In the genomic region with DNA sequence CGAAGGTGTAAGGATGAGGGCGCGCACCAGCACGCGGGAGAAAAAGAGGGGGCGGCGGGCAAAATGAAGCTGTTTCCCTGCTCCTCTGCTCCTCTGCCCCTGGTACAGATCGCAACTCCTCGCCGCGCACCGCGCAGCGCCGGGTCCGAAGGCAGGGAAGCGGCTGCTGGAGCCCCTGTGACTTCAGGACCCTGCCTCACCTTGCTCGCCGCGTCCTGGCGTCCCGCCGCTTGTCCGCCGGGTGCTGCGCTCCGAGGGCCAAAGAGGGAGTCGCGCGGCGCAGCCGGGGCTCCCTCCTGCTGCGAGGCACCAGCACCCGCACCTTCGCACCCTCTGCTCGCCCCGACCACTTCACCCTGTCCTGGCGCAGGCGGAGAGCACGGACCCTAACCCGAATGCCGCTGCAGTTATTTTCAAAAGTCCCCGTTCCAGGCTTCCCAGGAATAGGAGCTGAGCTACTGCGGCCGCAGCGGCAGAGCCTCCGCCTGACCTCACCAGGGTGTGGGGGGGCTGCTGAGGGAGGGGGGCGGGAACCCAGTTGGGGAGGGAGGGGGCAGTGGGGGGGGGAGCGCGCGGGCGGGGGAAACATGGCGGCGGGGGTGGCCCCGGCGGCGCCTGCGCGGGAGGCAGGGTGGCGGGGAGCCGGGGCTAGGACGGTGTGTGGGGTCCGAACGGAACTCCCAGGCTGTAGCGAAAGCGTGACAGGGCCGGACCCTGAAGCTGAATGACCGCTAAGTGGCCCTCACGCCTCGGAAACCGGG, we compare ENCODE assay signal across 8 cellular contexts. TPM values are rescaled to one million over a fixed set of nuclear protein-coding genes. Genes with fewer than 3 reads are reported as not detected.
A peak's percentile ranks its signal among the peaks of the same experiment; 100 is the strongest.
DNase-seq lines count a peak whose midpoint lies in the region; ATAC-seq and TF ChIP-seq lines count a peak whose summit lies in the region.

A gene with protein sequence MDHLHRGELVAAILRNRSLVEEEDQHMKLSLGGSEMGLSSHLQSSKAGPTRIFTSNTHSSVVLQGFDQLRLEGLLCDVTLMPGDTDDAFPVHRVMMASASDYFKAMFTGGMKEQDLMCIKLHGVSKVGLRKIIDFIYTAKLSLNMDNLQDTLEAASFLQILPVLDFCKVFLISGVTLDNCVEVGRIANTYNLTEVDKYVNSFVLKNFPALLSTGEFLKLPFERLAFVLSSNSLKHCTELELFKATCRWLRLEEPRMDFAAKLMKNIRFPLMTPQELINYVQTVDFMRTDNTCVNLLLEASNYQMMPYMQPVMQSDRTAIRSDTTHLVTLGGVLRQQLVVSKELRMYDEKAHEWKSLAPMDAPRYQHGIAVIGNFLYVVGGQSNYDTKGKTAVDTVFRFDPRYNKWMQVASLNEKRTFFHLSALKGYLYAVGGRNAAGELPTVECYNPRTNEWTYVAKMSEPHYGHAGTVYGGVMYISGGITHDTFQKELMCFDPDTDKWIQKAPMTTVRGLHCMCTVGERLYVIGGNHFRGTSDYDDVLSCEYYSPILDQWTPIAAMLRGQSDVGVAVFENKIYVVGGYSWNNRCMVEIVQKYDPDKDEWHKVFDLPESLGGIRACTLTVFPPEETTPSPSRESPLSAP (minus strand): TSS at position 503 of the 761 bp plus-strand sequence. CDS start 88,337 bp downstream, outside the sequence.

- 8% methylated on average over 32 of the region's 71 CpGs for WGBS in SK-N-SH (ENCODE audit: low lambda C conversion rate)

- H3K79me2 ChIP-seq in SK-N-SH (ENCODE audit: insufficient read depth): peaks cover 50% of the 10 kb centered on the region

- H3K4me1 ChIP-seq in SK-N-SH (ENCODE audit: control insufficient read depth in 1 of 2, insufficient read depth in 2 of 2, low read depth in 1 of 2, low read length in 1 of 2): peaks cover 0 to 5% of the 10 kb centered on the region in 2 experiments; a peak in 2 of 4 replicates

- no peak for TF ChIP-seq EP300 in SK-N-SH (IDR thresholded peaks at IDR 0.05; ENCODE audit: borderline replicate concordance in 1 of 2, low read depth in 1 of 2, low read length in 1 of 2)

- H3K9me3 ChIP-seq in SK-N-SH: no peaks in the 10 kb centered on the region

- H3K27ac ChIP-seq in C4-2B (peak within 1 kb of the TSS; percentile 69), SK-N-SH (ENCODE audit: low read depth in 2 of 2, low read length in 1 of 2) (peak within 1 kb of the TSS; percentile 78 to 94)

- peak within 1 kb of the TSS; percentile 68 for H3K4me2 ChIP-seq in SK-N-SH

- no peak for TF ChIP-seq CTCF in C4-2B (conservative IDR thresholded peaks at IDR 0.05)
- no peak for TF ChIP-seq CTCF in SK-N-SH (IDR thresholded peaks at IDR 0.05)

- DNase-seq in SK-N-SH: peak; percentile 92
- peak; percentile 56 for DNase-seq in dermis blood vessel endothelial cell
- DNase-seq in left kidney (ENCODE audit: low read depth, low spot score): peak; percentile 81
- DNase-seq in stimulated activated CD4-positive, alpha-beta T cell treated with anti-CD3 and anti-CD28 coated beads, Interleukin-1b, Interleukin-23, amount 100 ng/mL, for 48 hours: peak; percentile 2

- CTCF ChIA-PET in SK-N-SH (lab: Yijun Ruan, JAX): interaction anchor here (1.0 to 1.9 kb wide), 4 partner anchors 105 to 132 kb away, joined by 3 to 10 read pairs (median 4); no protein-coding TSS in a partner anchor

- H3K4me3 ChIP-seq in SK-N-SH (ENCODE audit: low read depth in 2 of 2, low read length in 1 of 2): peak within 1 kb of the TSS; percentile 67 to 73

- ATAC-seq in GM21390 (IDR thresholded peaks at IDR 0.05; ENCODE audit: unreplicated experiment) (peak; percentile 51), HG02798 (IDR thresholded peaks at IDR 0.05; ENCODE audit: poor library complexity, unreplicated experiment) (no peak), HG03097 (IDR thresholded peaks at IDR 0.05; ENCODE audit: low FRiP score, unreplicated experiment) (no peak)

- no peaks in the 10 kb centered on the region for H4K20me1 ChIP-seq in SK-N-SH (ENCODE audit: insufficient read depth)

- H3K9ac ChIP-seq in SK-N-SH: peak within 1 kb of the TSS; percentile 79

- H3K9me2 ChIP-seq in SK-N-SH: no peaks in the 10 kb centered on the region

- H2AFZ ChIP-seq in SK-N-SH (ENCODE audit: low read depth): peak within 1 kb of the TSS; percentile 53

- no peaks in the 10 kb centered on the region for H3F3A ChIP-seq in SK-N-SH (replicated peaks; ENCODE audit: insufficient read depth)

- peak; percentile 73 for TF ChIP-seq RAD21 in SK-N-SH (IDR thresholded peaks at IDR 0.05; ENCODE audit: low read length)

- H3K36me3 ChIP-seq in SK-N-SH (replicated peaks in 1 of 2; ENCODE audit: control insufficient read depth in 1 of 2, insufficient read depth in 2 of 2, low read length in 1 of 2): peaks cover 0 to 4% of the 10 kb centered on the region in 2 experiments

- POLR2A ChIA-PET in SK-N-SH (lab: Yijun Ruan, JAX): interaction anchor here (0.7 to 1.9 kb wide), 5 partner anchors 72 to 134 kb away, joined by 3 to 10 read pairs (median 3); no protein-coding TSS in a partner anchor

- H3K27me3 ChIP-seq in SK-N-SH (ENCODE audit: insufficient read depth): no peaks in the 10 kb centered on the region

TF ChIP-seq in SK-N-SH, 30 proteins besides CTCF, POLR2A, EP300 and RAD21 (continues in another document):
- TF ChIP-seq, protein P1, sequence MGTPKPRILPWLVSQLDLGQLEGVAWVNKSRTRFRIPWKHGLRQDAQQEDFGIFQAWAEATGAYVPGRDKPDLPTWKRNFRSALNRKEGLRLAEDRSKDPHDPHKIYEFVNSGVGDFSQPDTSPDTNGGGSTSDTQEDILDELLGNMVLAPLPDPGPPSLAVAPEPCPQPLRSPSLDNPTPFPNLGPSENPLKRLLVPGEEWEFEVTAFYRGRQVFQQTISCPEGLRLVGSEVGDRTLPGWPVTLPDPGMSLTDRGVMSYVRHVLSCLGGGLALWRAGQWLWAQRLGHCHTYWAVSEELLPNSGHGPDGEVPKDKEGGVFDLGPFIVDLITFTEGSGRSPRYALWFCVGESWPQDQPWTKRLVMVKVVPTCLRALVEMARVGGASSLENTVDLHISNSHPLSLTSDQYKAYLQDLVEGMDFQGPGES (IDR thresholded peaks at IDR 0.05; ENCODE audit: low read depth, low read length): no peak
- TF ChIP-seq, protein P2, sequence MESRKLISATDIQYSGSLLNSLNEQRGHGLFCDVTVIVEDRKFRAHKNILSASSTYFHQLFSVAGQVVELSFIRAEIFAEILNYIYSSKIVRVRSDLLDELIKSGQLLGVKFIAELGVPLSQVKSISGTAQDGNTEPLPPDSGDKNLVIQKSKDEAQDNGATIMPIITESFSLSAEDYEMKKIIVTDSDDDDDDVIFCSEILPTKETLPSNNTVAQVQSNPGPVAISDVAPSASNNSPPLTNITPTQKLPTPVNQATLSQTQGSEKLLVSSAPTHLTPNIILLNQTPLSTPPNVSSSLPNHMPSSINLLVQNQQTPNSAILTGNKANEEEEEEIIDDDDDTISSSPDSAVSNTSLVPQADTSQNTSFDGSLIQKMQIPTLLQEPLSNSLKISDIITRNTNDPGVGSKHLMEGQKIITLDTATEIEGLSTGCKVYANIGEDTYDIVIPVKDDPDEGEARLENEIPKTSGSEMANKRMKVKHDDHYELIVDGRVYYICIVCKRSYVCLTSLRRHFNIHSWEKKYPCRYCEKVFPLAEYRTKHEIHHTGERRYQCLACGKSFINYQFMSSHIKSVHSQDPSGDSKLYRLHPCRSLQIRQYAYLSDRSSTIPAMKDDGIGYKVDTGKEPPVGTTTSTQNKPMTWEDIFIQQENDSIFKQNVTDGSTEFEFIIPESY (IDR thresholded peaks at IDR 0.05; ENCODE audit: borderline replicate concordance, low read depth): no peak
- TF ChIP-seq, protein P3, sequence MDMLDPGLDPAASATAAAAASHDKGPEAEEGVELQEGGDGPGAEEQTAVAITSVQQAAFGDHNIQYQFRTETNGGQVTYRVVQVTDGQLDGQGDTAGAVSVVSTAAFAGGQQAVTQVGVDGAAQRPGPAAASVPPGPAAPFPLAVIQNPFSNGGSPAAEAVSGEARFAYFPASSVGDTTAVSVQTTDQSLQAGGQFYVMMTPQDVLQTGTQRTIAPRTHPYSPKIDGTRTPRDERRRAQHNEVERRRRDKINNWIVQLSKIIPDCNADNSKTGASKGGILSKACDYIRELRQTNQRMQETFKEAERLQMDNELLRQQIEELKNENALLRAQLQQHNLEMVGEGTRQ (IDR thresholded peaks at IDR 0.05; ENCODE audit: borderline replicate concordance, low read depth, low read length): no peak
- TF ChIP-seq ELF1 (IDR thresholded peaks at IDR 0.05) (no peak), MXI1 (IDR thresholded peaks at IDR 0.05; ENCODE audit: low read depth, low read length) (peak; percentile 75), RFX5 (IDR thresholded peaks at IDR 0.05; ENCODE audit: low read length) (no peak)
- TF ChIP-seq, protein P4, sequence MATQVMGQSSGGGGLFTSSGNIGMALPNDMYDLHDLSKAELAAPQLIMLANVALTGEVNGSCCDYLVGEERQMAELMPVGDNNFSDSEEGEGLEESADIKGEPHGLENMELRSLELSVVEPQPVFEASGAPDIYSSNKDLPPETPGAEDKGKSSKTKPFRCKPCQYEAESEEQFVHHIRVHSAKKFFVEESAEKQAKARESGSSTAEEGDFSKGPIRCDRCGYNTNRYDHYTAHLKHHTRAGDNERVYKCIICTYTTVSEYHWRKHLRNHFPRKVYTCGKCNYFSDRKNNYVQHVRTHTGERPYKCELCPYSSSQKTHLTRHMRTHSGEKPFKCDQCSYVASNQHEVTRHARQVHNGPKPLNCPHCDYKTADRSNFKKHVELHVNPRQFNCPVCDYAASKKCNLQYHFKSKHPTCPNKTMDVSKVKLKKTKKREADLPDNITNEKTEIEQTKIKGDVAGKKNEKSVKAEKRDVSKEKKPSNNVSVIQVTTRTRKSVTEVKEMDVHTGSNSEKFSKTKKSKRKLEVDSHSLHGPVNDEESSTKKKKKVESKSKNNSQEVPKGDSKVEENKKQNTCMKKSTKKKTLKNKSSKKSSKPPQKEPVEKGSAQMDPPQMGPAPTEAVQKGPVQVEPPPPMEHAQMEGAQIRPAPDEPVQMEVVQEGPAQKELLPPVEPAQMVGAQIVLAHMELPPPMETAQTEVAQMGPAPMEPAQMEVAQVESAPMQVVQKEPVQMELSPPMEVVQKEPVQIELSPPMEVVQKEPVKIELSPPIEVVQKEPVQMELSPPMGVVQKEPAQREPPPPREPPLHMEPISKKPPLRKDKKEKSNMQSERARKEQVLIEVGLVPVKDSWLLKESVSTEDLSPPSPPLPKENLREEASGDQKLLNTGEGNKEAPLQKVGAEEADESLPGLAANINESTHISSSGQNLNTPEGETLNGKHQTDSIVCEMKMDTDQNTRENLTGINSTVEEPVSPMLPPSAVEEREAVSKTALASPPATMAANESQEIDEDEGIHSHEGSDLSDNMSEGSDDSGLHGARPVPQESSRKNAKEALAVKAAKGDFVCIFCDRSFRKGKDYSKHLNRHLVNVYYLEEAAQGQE (IDR thresholded peaks at IDR 0.05; ENCODE audit: low read depth, low read length): no peak

RNA-seq across cellular contexts. Expression of the gene that starts here (rescaled TPM):
- polyA plus RNA-seq in SK-N-SH (2012; rRNA removed): 19.5 and 27.6 TPM in 2 replicates
- 28.6 and 32.0 TPM in 2 replicates for polyA plus RNA-seq in SK-N-SH (2012; cell fraction: cytosol; rRNA removed)
- polyA plus RNA-seq in SK-N-SH (2012; cell fraction: nucleus; rRNA removed): 11.2 and 21.6 TPM in 2 replicates
- total RNA-seq in dermis blood vessel endothelial cell: 1.2 and 10.4 TPM in 2 replicates

Comparison
In these comparisons a context has a peak if more than half of its experiments do, and no peak if none do; other contexts are left out.
1. DNase-seq: peak in every context shown above with its lines; median percentile 92 in SK-N-SH; 81 in left kidney; 56 in dermis blood vessel endothelial cell; 2 in stimulated activated CD4-positive, alpha-beta T cell treated with anti-CD3 and anti-CD28 coated beads, Interleukin-1b, Interleukin-23, amount 100 ng/mL, for 48 hours.